In genomic region chr10:129897851-129898463, GRCh38 we compare ENCODE assay signal across 18 cellular contexts.
DNase-seq lines count a peak whose midpoint lies in the region; ATAC-seq, FAIRE-seq and TF ChIP-seq lines count a peak whose summit lies in the region.
"Had no signal": no experiment of that assay in that cellular context is flagged by ENCODE, and none has a peak within 500 bp of the region (broad histone marks: within the 10 kb centered on the region; RNA-seq: fewer than 3 reads in every experiment).

No MANE protein-coding gene starts in this region.

- intact Hi-C loops in tibial artery (cut with DNase I; ENCODE audit: low total_unique reads) = no loop called here

- H3K9me3 ChIP-seq in H1 (ENCODE audit: insufficient read depth in 2 of 2, low read depth in 1 of 2, low read length in 1 of 2) = no peaks in the 10 kb centered on the region
- no peaks in the 10 kb centered on the region for H3K9me3 ChIP-seq in neuronal stem cell (replicated peaks in 1 of 2; ENCODE audit: control insufficient read depth in 2 of 2, insufficient read depth in 1 of 2, low read depth in 1 of 2, low read length in 2 of 2)
- H3K9me3 ChIP-seq in tibial artery = no peaks in the 10 kb centered on the region
- H3K9me3 ChIP-seq: Caco-2 had no signal

- H3K4me1 Mint-ChIP-seq in activated CD8-positive, alpha-beta memory T cell treated with anti-CD3 and anti-CD28 coated beads, Interleukin-2, amount 10 ng/mL, durations not matched to agents 7 days and 5 days = no peaks in the 10 kb centered on the region

- peaks cover 0 to 4% (median 1%) of the 10 kb centered on the region in 4 experiments; a peak in 3 of 7 replicates for H3K27me3 ChIP-seq in H1 (replicated peaks in 1 of 4; ENCODE audit: control insufficient read depth in 3 of 4, extremely low read depth in 1 of 4, insufficient read depth in 3 of 4, low read length in 3 of 4)
- peaks cover 0 to 18% (median 0%) of the 10 kb centered on the region in 3 experiments for H3K27me3 ChIP-seq in neuronal stem cell (ENCODE audit: control insufficient read depth in 3 of 3, insufficient read depth in 3 of 3, low read depth in 1 of 3, low read length in 3 of 3)
- peaks cover 0 to 5% of the 10 kb centered on the region in 2 donors for H3K27me3 ChIP-seq in tibial artery

- no peaks in the 10 kb centered on the region for H3K23me2 ChIP-seq in H1 (ENCODE audit: low read depth, low read length)

- FAIRE-seq in H1 (lab: Jason Lieb, UNC) = no peak
- FAIRE-seq: K562 had no signal

- no peaks in the 10 kb centered on the region for H3K36me3 ChIP-seq in H1 (ENCODE audit: control insufficient read depth in 2 of 4, insufficient read depth in 4 of 4, low read length in 3 of 4)
- H3K36me3 ChIP-seq in neuronal stem cell (replicated peaks in 1 of 2; ENCODE audit: control insufficient read depth in 2 of 2, insufficient read depth in 2 of 2, low read length in 2 of 2) = no peaks in the 10 kb centered on the region
- no peaks in the 10 kb centered on the region for H3K36me3 ChIP-seq in tibial artery

- H2BK12ac ChIP-seq in H1 (ENCODE audit: low read depth, low read length) (no peak overlapping the region), neuronal stem cell (ENCODE audit: low read length) (no peak overlapping the region)

- H2AK5ac ChIP-seq in H1 (ENCODE audit: low read depth, low read length) = no peak overlapping the region
- H2AK5ac ChIP-seq in neuronal stem cell (ENCODE audit: low read depth, low read length) = peak overlapping the region; percentile 8

- H3K9me3 Mint-ChIP-seq in activated CD8-positive, alpha-beta memory T cell treated with anti-CD3 and anti-CD28 coated beads, Interleukin-2, amount 10 ng/mL, durations not matched to agents 7 days and 5 days (ENCODE audit: low read depth) = no peaks in the 10 kb centered on the region
- H3K9me3 Mint-ChIP-seq: CD4-positive, alpha-beta T cell had no signal

- H2BK5ac ChIP-seq in H1 (ENCODE audit: low read depth, low read length) = no peak overlapping the region
- H2BK5ac ChIP-seq in neuronal stem cell (ENCODE audit: low read length) = no peak overlapping the region

- no peak overlapping the region for H4K8ac ChIP-seq in H1 (ENCODE audit: extremely low read depth, insufficient read depth, low read length)
- no peak overlapping the region for H4K8ac ChIP-seq in neuronal stem cell (ENCODE audit: low read depth, low read length)

- H2BK15ac ChIP-seq in H1 (ENCODE audit: low read length) (no peak overlapping the region), neuronal stem cell (ENCODE audit: low read length) (no peak overlapping the region)

- H3K18ac ChIP-seq in H1 (ENCODE audit: extremely low read depth, low read length) (no peak overlapping the region), neuronal stem cell (ENCODE audit: low read length) (no peak overlapping the region)

- H3K14ac ChIP-seq in H1 (ENCODE audit: insufficient read length) (no peak overlapping the region), neuronal stem cell (ENCODE audit: low read length) (no peak overlapping the region)

- H3K36me3 Mint-ChIP-seq in activated CD8-positive, alpha-beta memory T cell treated with anti-CD3 and anti-CD28 coated beads, Interleukin-2, amount 10 ng/mL, durations not matched to agents 7 days and 5 days = no peaks in the 10 kb centered on the region

- H3K4ac ChIP-seq in H1 (replicated peaks; ENCODE audit: insufficient read length, low read depth, low read length) (no peak overlapping the region), neuronal stem cell (ENCODE audit: low read length) (no peak overlapping the region)

- no peaks in the 10 kb centered on the region for H4K20me1 ChIP-seq in H1 (replicated peaks in 1 of 2; ENCODE audit: control insufficient read depth in 1 of 2, insufficient read depth in 2 of 2, low read length in 2 of 2)

- no peak overlapping the region for H4K5ac ChIP-seq in H1 (ENCODE audit: insufficient read length, low read depth, low read length)

- TF ChIP-seq EP300 in H1 (IDR thresholded peaks at IDR 0.05; ENCODE audit: borderline replicate concordance in 1 of 2, low read depth in 2 of 2, low read length in 2 of 2) = no peak

- no peak overlapping the region for H3K4me3 Mint-ChIP-seq in activated CD8-positive, alpha-beta memory T cell treated with anti-CD3 and anti-CD28 coated beads, Interleukin-2, amount 10 ng/mL, durations not matched to agents 7 days and 5 days
- H3K4me3 Mint-ChIP-seq: CD4-positive, alpha-beta T cell had no signal

- H4K91ac ChIP-seq in H1 (replicated peaks; ENCODE audit: insufficient read length, low read length) = no peak overlapping the region
- H4K91ac ChIP-seq in neuronal stem cell (ENCODE audit: low read depth, low read length, poor library complexity) = no peak overlapping the region

- peak overlapping the region; percentile 22 to 31; a peak in 1 of 4 replicates for H3K4me2 ChIP-seq in H1 (ENCODE audit: insufficient read depth in 1 of 2, low read depth in 2 of 2, low read length in 2 of 2)
- no peak overlapping the region for H3K4me2 ChIP-seq in neuronal stem cell (ENCODE audit: insufficient read depth, low read length, poor library complexity, severe bottlenecking)

- no peak for ATAC-seq in activated CD8-positive, alpha-beta memory T cell treated with anti-CD3 and anti-CD28 coated beads, Interleukin-2, amount 10 ng/mL, durations not matched to agents 7 days and 5 days
- ATAC-seq in HG03095 (IDR thresholded peaks at IDR 0.05; ENCODE audit: unreplicated experiment) = no peak
- ATAC-seq: K562 had no signal

- H3K4me3 ChIP-seq in H1 (ENCODE audit: extremely low read depth in 1 of 4, insufficient read depth in 2 of 4, low read depth in 3 of 4, low read length in 4 of 4) (peak overlapping the region in 3 of 4 experiments; percentile 4 to 21 (median 10); a peak in 3 of 8 replicates), neuronal stem cell (ENCODE audit: low read length in 2 of 2) (no peak overlapping the region), tibial artery (no peak overlapping the region)
- H3K4me3 ChIP-seq: K562, SK-N-MC had no signal

- WGBS in H1 (ENCODE audit: extremely low coverage in 1 of 2, insufficient coverage in 1 of 2, insufficient read length in 1 of 2, insufficient replicate concordance in 2 of 2, low coverage in 1 of 2, low lambda C conversion rate in 2 of 2, missing lambda C conversion rate in 1 of 2), 2 experiments = 51% methylated on average over 11 of the region's 11 CpGs; no CpG with 5 or more reads in 1 of the 2 experiments
- WGBS in neuronal stem cell (ENCODE audit: extremely low coverage in 2 of 2, insufficient read length in 2 of 2, insufficient replicate concordance in 1 of 2), 2 donors = no CpG with 5 or more reads among the region's 11 CpGs

- no peak for TF ChIP-seq POLR2A in H1 (IDR thresholded peaks at IDR 0.05; ENCODE audit: control extremely low read depth in 1 of 2, low read depth in 2 of 2, low read length in 2 of 2)

- H2AFZ ChIP-seq in H1 (ENCODE audit: low read length) (no peak overlapping the region), neuronal stem cell (ENCODE audit: low read length) (peak overlapping the region; percentile 30)

- H2BK120ac ChIP-seq in H1 (replicated peaks; ENCODE audit: low read depth, low read length) (no peak overlapping the region), neuronal stem cell (ENCODE audit: low read depth, low read length) (no peak overlapping the region)

- no peak overlapping the region for H3K27ac Mint-ChIP-seq in activated CD8-positive, alpha-beta memory T cell treated with anti-CD3 and anti-CD28 coated beads, Interleukin-2, amount 10 ng/mL, durations not matched to agents 7 days and 5 days
- H3K27ac Mint-ChIP-seq: CD4-positive, alpha-beta T cell had no signal

- H3K4me1 ChIP-seq in H1 (replicated peaks in 1 of 4; ENCODE audit: control insufficient read depth in 3 of 4, insufficient read depth in 4 of 4, low read length in 3 of 4) (peaks cover 11 to 62% (median 20%) of the 10 kb centered on the region in 4 experiments), neuronal stem cell (ENCODE audit: control insufficient read depth in 2 of 2, insufficient read depth in 1 of 2, low read depth in 1 of 2, low read length in 2 of 2) (peaks cover 26 to 32% of the 10 kb centered on the region in 2 donors), tibial artery (no peaks in the 10 kb centered on the region)
- H3K4me1 ChIP-seq: Caco-2 had no signal

- POLR2A ChIA-PET in H1 (lab: Charles Lee; ENCODE audit: partially characterized antibody) = no interaction called here

- H3K79me1 ChIP-seq in H1 (ENCODE audit: low read depth, low read length) = no peaks in the 10 kb centered on the region
- H3K79me1 ChIP-seq in neuronal stem cell (ENCODE audit: low read depth, low read length) = no peaks in the 10 kb centered on the region

- H3K27me3 Mint-ChIP-seq in activated CD8-positive, alpha-beta memory T cell treated with anti-CD3 and anti-CD28 coated beads, Interleukin-2, amount 10 ng/mL, durations not matched to agents 7 days and 5 days = peaks cover 26% of the 10 kb centered on the region

- CTCF ChIA-PET in H1 (lab: Charles Lee; ENCODE audit: partially characterized antibody) = interaction anchor here (0.9 to 1.3 kb wide), 2 partner anchors 19 to 73 kb away, joined by 3 to 4 read pairs; no protein-coding TSS in a partner anchor
- CTCF ChIA-PET in activated CD8-positive, alpha-beta memory T cell treated with anti-CD3 and anti-CD28 coated beads, Interleukin-2, amount 10 ng/mL, durations not matched to agents 7 days and 5 days (lab: Charles Lee) = no interaction called here

- H3K9ac ChIP-seq in H1 (replicated peaks in 1 of 4; ENCODE audit: extremely low read depth in 1 of 4, low read depth in 3 of 4, low read length in 3 of 4) (no peak overlapping the region), neuronal stem cell (ENCODE audit: low read depth, low read length, poor library complexity) (no peak overlapping the region)

- no peak overlapping the region for H2BK20ac ChIP-seq in H1 (ENCODE audit: low read length)

- no peaks in the 10 kb centered on the region for H3K79me2 ChIP-seq in H1 (ENCODE audit: control insufficient read depth in 1 of 2, insufficient read depth in 2 of 2, low read length in 2 of 2)

- H3K27ac ChIP-seq in H1 (ENCODE audit: low read depth, low read length) (no peak overlapping the region), neuronal stem cell (replicated peaks; ENCODE audit: low read length) (no peak overlapping the region), tibial artery (no peak overlapping the region)
- H3K27ac ChIP-seq: SK-N-MC had no signal

- no peak overlapping the region for H3K56ac ChIP-seq in H1 (replicated peaks; ENCODE audit: insufficient read length, low read depth, low read length)

- TF ChIP-seq CTCF in H1 (IDR thresholded peaks at IDR 0.05; ENCODE audit: control extremely low read depth in 1 of 3, insufficient read depth in 1 of 3, low read depth in 1 of 3, low read length in 3 of 3) (no peak), tibial artery (IDR thresholded peaks at IDR 0.05) (no peak)

- no peak overlapping the region for H3K23ac ChIP-seq in H1 (ENCODE audit: insufficient read length)
- no peak overlapping the region for H3K23ac ChIP-seq in neuronal stem cell (ENCODE audit: low read depth, low read length, poor library complexity)

- TF ChIP-seq RAD21 in H1 (IDR thresholded peaks at IDR 0.05 in 1 of 2, conservative IDR thresholded peaks at IDR 0.05 in 1 of 2; ENCODE audit: low read depth in 2 of 2, low read length in 2 of 2) = no peak

- peak in 2 of 3 experiments; percentile 2 to 49 for DNase-seq in NCI-H1417 (lab: John Stamatoyannopoulos, UW)
- no peak for DNase-seq in NCI-H1417 treated with DMSO at 0.1 percent for 48 hours (lab: John Stamatoyannopoulos, UW)
- DNase-seq in NCI-H1436 treated with DMSO at 0.1 percent for 48 hours (lab: John Stamatoyannopoulos, UW) = peak; percentile 40
- DNase-seq in H1 (ENCODE audit: low read depth in 1 of 2, low spot score in 2 of 2) = no peak
- DNase-seq in neuronal stem cell (ENCODE audit: low spot score) = no peak
- no peak for DNase-seq in tibial artery
- DNase-seq in activated CD8-positive, alpha-beta memory T cell treated with anti-CD3 and anti-CD28 coated beads, Interleukin-2, amount 10 ng/mL, durations not matched to agents 7 days and 5 days = no peak
- DNase-seq: Caco-2; CD4-positive, alpha-beta T cell; GF-D8; NCI-H146; NCI-H2081; NCI-H226; OCI-M1; Right ventricle myocardium superior had no signal

Comparison
In these comparisons a context has a peak if more than half of its experiments do, and no peak if none do; other contexts are left out.
1. DNase-seq: peak in NCI-H1417 (2 of 3) and NCI-H1436 treated with DMSO at 0.1 percent for 48 hours (single experiment); none in NCI-H1417 treated with DMSO at 0.1 percent for 48 hours (single experiment), H1 (0 of 2), neuronal stem cell (single experiment), tibial artery (0 of 2) and activated CD8-positive, alpha-beta memory T cell treated with anti-CD3 and anti-CD28 coated beads, Interleukin-2, amount 10 ng/mL, durations not matched to agents 7 days and 5 days (single experiment).
2. H3K4me3 ChIP-seq: peak in H1 (3 of 4); none in neuronal stem cell (0 of 2) and tibial artery (0 of 2).